Comparison of ENCODE assay signal across 1 cellular context in genomic region chr14:34714320-34715107, GRCh38.
TF ChIP-seq lines count a peak whose summit lies in the region.

Gene CFL2 (minus strand): TSS chr14:34714593. CDS start chr14:34714540, 53 bp downstream.

TF ChIP-seq in WTC11, 78 proteins besides CTCF, POLR2A, EP300 and RAD21 (continued from another document):
- peak; percentile 29; the same call in 1 of the 2 replicates for TF ChIP-seq IRF1 (CRISPR knock-in tag; IDR thresholded peaks at IDR 0.05)
- TF ChIP-seq HMGXB4 (CRISPR knock-in tag; IDR thresholded peaks at IDR 0.05): peak; percentile 70; the same call in 1 of the 2 replicates
- TF ChIP-seq NFYB (CRISPR knock-in tag; conservative IDR thresholded peaks at IDR 0.05; ENCODE audit: low read depth): 0 out of 2 replicates have a peak, but pooled peaks have one; percentile 10
- no peak for TF ChIP-seq IRF2 (CRISPR knock-in tag; IDR thresholded peaks at IDR 0.05; ENCODE audit: borderline replicate concordance, low read depth)
- TF ChIP-seq ZBTB43 (CRISPR knock-in tag; IDR thresholded peaks at IDR 0.05): peak; percentile 83; the same call in 1 of the 2 replicates
- peak; percentile 99 for TF ChIP-seq USF2 (CRISPR knock-in tag; IDR thresholded peaks at IDR 0.05)
- peak; percentile 62; the same call in 1 of the 2 replicates for TF ChIP-seq CREM (CRISPR knock-in tag; IDR thresholded peaks at IDR 0.05)
- TF ChIP-seq FOXK1 (CRISPR knock-in tag; IDR thresholded peaks at IDR 0.05): peak; percentile 73; the same call in 1 of the 2 replicates
- no peak for TF ChIP-seq MXD4 (CRISPR knock-in tag; IDR thresholded peaks at IDR 0.05; ENCODE audit: borderline replicate concordance)
